In genomic region chr21:27225142-27225541, GRCh38 we compare ENCODE assay signal across 27 cellular contexts.
A peak's percentile ranks its signal among the peaks of the same experiment; 100 is the strongest.
DNase-seq lines count a peak whose midpoint lies in the region; ATAC-seq and TF ChIP-seq lines count a peak whose summit lies in the region.
"Had no signal": no experiment of that assay in that cellular context is flagged by ENCODE, and none has a peak within 500 bp of the region (broad histone marks: within the 10 kb centered on the region; RNA-seq: fewer than 3 reads in every experiment).

No MANE protein-coding gene starts in this region.

- no peak for ATAC-seq in HG03460 (IDR thresholded peaks at IDR 0.05; ENCODE audit: unreplicated experiment)
- ATAC-seq: activated T-cell treated with anti-CD3 and anti-CD28 coated beads, Interleukin-2, amount 50 U/mL, for 72 hours; effector memory CD8-positive, alpha-beta T cell; Panc1; pancreas; T-cell had no signal

- TF ChIP-seq CTCF in fibroblast of lung (conservative IDR thresholded peaks at IDR 0.05 in 1 of 2, IDR thresholded peaks at IDR 0.05 in 1 of 2; ENCODE audit: low read depth in 1 of 2, low read length in 2 of 2) (no peak), osteoblast (IDR thresholded peaks at IDR 0.05; ENCODE audit: extremely low read depth, low read depth, low read length) (no peak)

- H3K4me3 ChIP-seq in adipocyte (ENCODE audit: low read length): no peak overlapping the region
- H3K4me3 ChIP-seq in fibroblast of lung (replicated peaks in 1 of 4; ENCODE audit: control extremely low read depth in 1 of 4, insufficient read depth in 1 of 4, low read depth in 3 of 4, low read length in 4 of 4): no peak overlapping the region
- no peak overlapping the region for H3K4me3 ChIP-seq in osteoblast (ENCODE audit: insufficient read depth, low read length)
- H3K4me3 ChIP-seq: adrenal gland; BLaER1 treated with 17β-estradiol and CSF1 and Interleukin-3, amounts not matched to agents 10 nM and 100 nM; coronary artery; pancreas; upper lobe of left lung had no signal

- H3K79me2 ChIP-seq in fibroblast of lung (ENCODE audit: control insufficient read depth, insufficient read depth, low read length): no peaks in the 10 kb centered on the region
- H3K79me2 ChIP-seq in osteoblast (ENCODE audit: insufficient read depth, low read length): no peaks in the 10 kb centered on the region

- DNase-seq in ELR (ENCODE audit: low read depth) (peak; percentile 29), adipocyte (ENCODE audit: low read depth) (peak; percentile 65), fibroblast of lung (ENCODE audit: low read depth in 2 of 2) (peak; percentile 17 to 50), osteoblast (ENCODE audit: insufficient read length, low spot score, missing footprints) (no peak), SKM-1 (lab: John Stamatoyannopoulos, UW; ENCODE audit: unreplicated experiment) (no peak)
- DNase-seq in stimulated activated CD4-positive, alpha-beta T cell treated with anti-CD3 and anti-CD28 coated beads, Interleukin-4, amount 100 ng/mL, for 1 hour: no peak
- DNase-seq in activated CD4-positive, alpha-beta T cell treated with anti-CD3 and anti-CD28 coated beads for 4 hours: no peak
- DNase-seq: ACHN; activated B cell treated with CpG ODN at 0.5 μM for 24 hours; activated naive CD4-positive, alpha-beta T cell treated with Interleukin-2 at 50 U/mL for 16 hours; activated T-cell treated with anti-CD3 and anti-CD28 coated beads, Interleukin-2, amount 50 U/mL, for 72 hours; adrenal gland; COR-L47; effector memory CD8-positive, alpha-beta T cell; NCI-H1092; NCI-H1930; NCI-H69; pancreas; SIG-M5; stimulated activated CD4-positive, alpha-beta T cell treated with anti-CD3 and anti-CD28 coated beads, Interleukin-2, amount 100 ng/mL, for 48 hours; substantia nigra; T-cell; upper lobe of left lung had no signal

- H3K4me2 ChIP-seq in fibroblast of lung (ENCODE audit: extremely low read depth, insufficient read depth, low read length) (no peak overlapping the region), osteoblast (ENCODE audit: insufficient read depth, low read length) (no peak overlapping the region)
- H3K4me2 ChIP-seq: BLaER1 treated with 17β-estradiol and CSF1 and Interleukin-3, amounts not matched to agents 10 nM and 100 nM had no signal

- H2AFZ ChIP-seq in fibroblast of lung (ENCODE audit: low read length) (no peak overlapping the region), osteoblast (ENCODE audit: low read length) (no peak overlapping the region)

- H3K36me3 ChIP-seq in adipocyte (ENCODE audit: control insufficient read depth, insufficient read depth, low read length, severe bottlenecking): no peaks in the 10 kb centered on the region
- H3K36me3 ChIP-seq in fibroblast of lung (ENCODE audit: control insufficient read depth, insufficient read depth, low read length): no peaks in the 10 kb centered on the region
- H3K36me3 ChIP-seq in osteoblast (ENCODE audit: insufficient read depth, low read length): no peaks in the 10 kb centered on the region
- H3K36me3 ChIP-seq: adrenal gland; BLaER1 treated with 17β-estradiol and CSF1 and Interleukin-3, amounts not matched to agents 10 nM and 100 nM; pancreas; upper lobe of left lung had no signal

- H3K9ac ChIP-seq in adipocyte (ENCODE audit: low read length) (peak overlapping the region; percentile 56), fibroblast of lung (ENCODE audit: insufficient read depth, low read length) (no peak overlapping the region)
- H3K9ac ChIP-seq: BLaER1 treated with 17β-estradiol and CSF1 and Interleukin-3, amounts not matched to agents 10 nM and 100 nM had no signal

- no peaks in the 10 kb centered on the region for H4K20me1 ChIP-seq in fibroblast of lung (ENCODE audit: control insufficient read depth, extremely low read depth, insufficient read depth, low read length)
- no peaks in the 10 kb centered on the region for H4K20me1 ChIP-seq in osteoblast (ENCODE audit: insufficient read depth, low read length)
- H4K20me1 ChIP-seq: BLaER1 treated with 17β-estradiol and CSF1 and Interleukin-3, amounts not matched to agents 10 nM and 100 nM had no signal

- H3K4me1 ChIP-seq in adipocyte (ENCODE audit: control insufficient read depth, insufficient read depth, low read length) (peaks cover 35% of the 10 kb centered on the region), fibroblast of lung (ENCODE audit: control insufficient read depth, extremely low read depth, insufficient read depth, low read length) (no peaks in the 10 kb centered on the region), osteoblast (ENCODE audit: insufficient read depth, low read length) (peaks cover 12% of the 10 kb centered on the region)
- H3K4me1 ChIP-seq: adrenal gland; BLaER1 treated with 17β-estradiol and CSF1 and Interleukin-3, amounts not matched to agents 10 nM and 100 nM; upper lobe of left lung had no signal

- H3K27me3 ChIP-seq in adipocyte (replicated peaks; ENCODE audit: control insufficient read depth, insufficient read depth, low read length): no peaks in the 10 kb centered on the region
- H3K27me3 ChIP-seq in fibroblast of lung (ENCODE audit: control insufficient read depth, insufficient read depth, low read length): no peaks in the 10 kb centered on the region
- H3K27me3 ChIP-seq in osteoblast (ENCODE audit: insufficient read depth, low read length): no peaks in the 10 kb centered on the region
- H3K27me3 ChIP-seq: adrenal gland; BLaER1 treated with 17β-estradiol and CSF1 and Interleukin-3, amounts not matched to agents 10 nM and 100 nM; pancreas; upper lobe of left lung had no signal

- H3K9me3 ChIP-seq in adipocyte (ENCODE audit: control insufficient read depth, low read length): no peaks in the 10 kb centered on the region
- no peaks in the 10 kb centered on the region for H3K9me3 ChIP-seq in fibroblast of lung (ENCODE audit: control insufficient read depth, insufficient read depth, low read depth, low read length)
- H3K9me3 ChIP-seq in osteoblast (ENCODE audit: low read depth, low read length): no peaks in the 10 kb centered on the region
- H3K9me3 ChIP-seq: adrenal gland; BLaER1 treated with 17β-estradiol and CSF1 and Interleukin-3, amounts not matched to agents 10 nM and 100 nM; pancreas; upper lobe of left lung had no signal

- H3K27ac ChIP-seq in fibroblast of lung (ENCODE audit: insufficient read depth, low read length): no peak overlapping the region
- H3K27ac ChIP-seq in osteoblast (ENCODE audit: low read depth, low read length): peak overlapping the region; percentile 34
- H3K27ac ChIP-seq: adrenal gland; BLaER1 treated with 17β-estradiol and CSF1 and Interleukin-3, amounts not matched to agents 10 nM and 100 nM; coronary artery; pancreas; upper lobe of left lung had no signal

Comparison
In these comparisons a context has a peak if more than half of its experiments do, and no peak if none do; other contexts are left out.
1. DNase-seq: peak in ELR (single experiment), adipocyte (single experiment) and fibroblast of lung (2 of 2); none in osteoblast (single experiment), SKM-1 (single experiment), stimulated activated CD4-positive, alpha-beta T cell treated with anti-CD3 and anti-CD28 coated beads, Interleukin-4, amount 100 ng/mL, for 1 hour (single experiment) and activated CD4-positive, alpha-beta T cell treated with anti-CD3 and anti-CD28 coated beads for 4 hours (0 of 2).